ENCODE assay signal across 21 cellular contexts in genomic region chr6:118936304-118936703, GRCh38. TPM values are rescaled to one million over a fixed set of nuclear protein-coding genes. Genes with fewer than 3 reads are reported as not detected.
DNase-seq lines count a peak whose midpoint lies in the region; ATAC-seq and TF ChIP-seq lines count a peak whose summit lies in the region.
"Had no signal": no experiment of that assay in that cellular context is flagged by ENCODE, and none has a peak within 500 bp of the region (broad histone marks: within the 10 kb centered on the region; RNA-seq: fewer than 3 reads in every experiment).

No MANE protein-coding gene starts in this region.

- no peak overlapping the region for H3K4me3 ChIP-seq in CD8-positive, alpha-beta memory T cell (ENCODE audit: low read length)
- 0 out of 2 replicates have a peak overlapping the region, but pooled peaks have one; percentile 91 for H3K4me3 ChIP-seq in HUES48 (ENCODE audit: low read depth, low read length)

- H3K27ac ChIP-seq in CD8-positive, alpha-beta memory T cell (ENCODE audit: low read depth, low read length) = no peak overlapping the region
- H3K27ac ChIP-seq in HUES48 (ENCODE audit: low read depth, low read length) = no peak overlapping the region
- H3K27ac ChIP-seq: foreskin keratinocyte had no signal

- no peaks in the 10 kb centered on the region for H3K27me3 ChIP-seq in CD8-positive, alpha-beta memory T cell (ENCODE audit: insufficient read depth, low read length, poor library complexity, severe bottlenecking)
- H3K27me3 ChIP-seq in HUES48 (ENCODE audit: control insufficient read depth, insufficient read depth, low read length) = no peaks in the 10 kb centered on the region
- H3K27me3 ChIP-seq: foreskin keratinocyte, tibial artery had no signal

- peaks cover 10 to 28% (median 26%) of the 10 kb centered on the region in 3 donors for H3K36me3 Mint-ChIP-seq in CD8-positive, alpha-beta memory T cell
- H3K36me3 Mint-ChIP-seq in activated T-helper 1 cell treated with anti-CD3 and anti-CD28 coated beads, Interleukin-12 subunit alpha, Interleukin-12 subunit beta, Interleukin-2, Interleukin-4 antibody, amounts not matched to agents 30 ng/mL and 10 ng/mL and 1 ng/mL, durations not matched to agents 14 hours and 24 hours and 36 hours (ENCODE audit: low read depth) = peaks cover 7% of the 10 kb centered on the region
- H3K36me3 Mint-ChIP-seq in nephron (ENCODE audit: low read depth) (peaks cover 25% of the 10 kb centered on the region), T-cell (peaks cover 33% of the 10 kb centered on the region)

- no peak for TF ChIP-seq CTCF in nephron (IDR thresholded peaks at IDR 0.05; ENCODE audit: unreplicated experiment in 3 of 3)

- peaks cover 8% of the 10 kb centered on the region for H3K36me3 ChIP-seq in CD8-positive, alpha-beta memory T cell (ENCODE audit: insufficient read depth, low read length)
- peaks cover 13% of the 10 kb centered on the region for H3K36me3 ChIP-seq in HUES48 (ENCODE audit: control insufficient read depth, insufficient read depth, low read length)

- DNase-seq in CD8-positive, alpha-beta memory T cell = no peak
- no peak for DNase-seq in activated T-helper 1 cell treated with anti-CD3 and anti-CD28 coated beads, Interleukin-12 subunit alpha, Interleukin-12 subunit beta, Interleukin-2, Interleukin-4 antibody, amounts not matched to agents 30 ng/mL and 10 ng/mL and 1 ng/mL, durations not matched to agents 14 hours and 24 hours and 36 hours (ENCODE audit: low spot score)
- DNase-seq in T-cell (no peak), DMS114 treated with DMSO at 0.1 percent for 48 hours (lab: John Stamatoyannopoulos, UW; ENCODE audit: unreplicated experiment) (no peak), DMS53 (lab: John Stamatoyannopoulos, UW) (no peak), HPDE6-E6E7 (ENCODE audit: extremely low spot score) (no peak)
- DNase-seq: activated CD4-positive, CD25-positive, alpha-beta regulatory T cell treated with anti-CD3 and anti-CD28 coated beads, Interleukin-2, amount 50 U/mL, for 72 hours; COR-L47; effector CD4-positive, alpha-beta T cell; foreskin keratinocyte; hippocampal formation; IMR-90; islet precursor cell; NCI-H526 treated with DMSO at 0.1 percent for 48 hours; occipital lobe; stimulated activated CD4-positive, alpha-beta T cell treated with anti-CD3 and anti-CD28 coated beads, Interleukin-4, amount 100 ng/mL, for 24 hours; stimulated activated naive CD8-positive, alpha-beta T cell treated with anti-CD3 and anti-CD28 coated beads, Interleukin-15, Interleukin-2, amounts not matched to agents 100 U/mL and 50 U/mL, for 24 hours; tibial artery had no signal

- H3K9me3 ChIP-seq in CD8-positive, alpha-beta memory T cell (ENCODE audit: low read length) = no peaks in the 10 kb centered on the region
- H3K9me3 ChIP-seq in HUES48 (ENCODE audit: control insufficient read depth, insufficient read depth, low read length) = peaks cover 19% of the 10 kb centered on the region; the same call in 1 of the 2 replicates
- H3K9me3 ChIP-seq: tibial artery had no signal

- intact Hi-C loops in activated T-helper 1 cell treated with anti-CD3 and anti-CD28 coated beads, Interleukin-12 subunit alpha, Interleukin-12 subunit beta, Interleukin-2, Interleukin-4 antibody, amounts not matched to agents 30 ng/mL and 10 ng/mL and 1 ng/mL, durations not matched to agents 14 hours and 24 hours and 36 hours (cut with micrococcal nuclease) = loop anchor here (10.0 kb wide), 2 partner anchors 652 to 1262 kb away; partner anchors contain the start of gene NUS1

- H3K27me3 Mint-ChIP-seq in CD8-positive, alpha-beta memory T cell = no peaks in the 10 kb centered on the region
- H3K27me3 Mint-ChIP-seq in activated T-helper 1 cell treated with anti-CD3 and anti-CD28 coated beads, Interleukin-12 subunit alpha, Interleukin-12 subunit beta, Interleukin-2, Interleukin-4 antibody, amounts not matched to agents 30 ng/mL and 10 ng/mL and 1 ng/mL, durations not matched to agents 14 hours and 24 hours and 36 hours (ENCODE audit: insufficient read depth) = no peaks in the 10 kb centered on the region
- H3K27me3 Mint-ChIP-seq in nephron (ENCODE audit: low read depth) (peaks cover 6% of the 10 kb centered on the region), T-cell (no peaks in the 10 kb centered on the region)

- peak overlapping the region in 2 of 8 donors; percentile 7 to 40 for H3K27ac Mint-ChIP-seq in CD8-positive, alpha-beta memory T cell
- H3K27ac Mint-ChIP-seq in activated T-helper 1 cell treated with anti-CD3 and anti-CD28 coated beads, Interleukin-12 subunit alpha, Interleukin-12 subunit beta, Interleukin-2, Interleukin-4 antibody, amounts not matched to agents 30 ng/mL and 10 ng/mL and 1 ng/mL, durations not matched to agents 14 hours and 24 hours and 36 hours = no peak overlapping the region
- peak overlapping the region in 1 of 3 experiments; percentile 95 for H3K27ac Mint-ChIP-seq in nephron
- H3K27ac Mint-ChIP-seq in T-cell = no peak overlapping the region

- peaks cover 25 to 45% (median 44%) of the 10 kb centered on the region in 3 donors for H3K4me1 Mint-ChIP-seq in CD8-positive, alpha-beta memory T cell
- H3K4me1 Mint-ChIP-seq in activated T-helper 1 cell treated with anti-CD3 and anti-CD28 coated beads, Interleukin-12 subunit alpha, Interleukin-12 subunit beta, Interleukin-2, Interleukin-4 antibody, amounts not matched to agents 30 ng/mL and 10 ng/mL and 1 ng/mL, durations not matched to agents 14 hours and 24 hours and 36 hours (ENCODE audit: low read depth) = peaks cover 33% of the 10 kb centered on the region
- H3K4me1 Mint-ChIP-seq in nephron (peaks cover 31% of the 10 kb centered on the region), T-cell (peaks cover 36 to 48% (median 38%) of the 10 kb centered on the region in 3 donors)

- no peak overlapping the region for H3K9ac ChIP-seq in HUES48 (ENCODE audit: low read depth, low read length)

- no peak for ATAC-seq in T-cell (replicated peaks in 1 of 4)
- ATAC-seq: activated naive CD4-positive, alpha-beta T cell treated with anti-CD3 and anti-CD28 coated beads, Interleukin-2, amount 50 U/mL, for 72 hours; foreskin keratinocyte; stimulated activated naive CD8-positive, alpha-beta T cell treated with anti-CD3 and anti-CD28 coated beads, Interleukin-15, Interleukin-2, amounts not matched to agents 100 U/mL and 50 U/mL, for 24 hours had no signal

- H3K9me3 Mint-ChIP-seq in CD8-positive, alpha-beta memory T cell = peaks cover 0 to 11% (median 0%) of the 10 kb centered on the region in 5 donors
- no peaks in the 10 kb centered on the region for H3K9me3 Mint-ChIP-seq in activated T-helper 1 cell treated with anti-CD3 and anti-CD28 coated beads, Interleukin-12 subunit alpha, Interleukin-12 subunit beta, Interleukin-2, Interleukin-4 antibody, amounts not matched to agents 30 ng/mL and 10 ng/mL and 1 ng/mL, durations not matched to agents 14 hours and 24 hours and 36 hours
- peaks cover 4% of the 10 kb centered on the region for H3K9me3 Mint-ChIP-seq in nephron
- H3K9me3 Mint-ChIP-seq in T-cell = no peaks in the 10 kb centered on the region

- POLR2A ChIA-PET in CD8-positive, alpha-beta memory T cell (lab: Charles Lee) = no interaction called here
- POLR2A ChIA-PET in T-cell (lab: Charles Lee) = no interaction called here

- peak overlapping the region in 4 of 7 donors; percentile 1 to 89 (median 62) for H3K4me3 Mint-ChIP-seq in CD8-positive, alpha-beta memory T cell
- peak overlapping the region; percentile 91 for H3K4me3 Mint-ChIP-seq in activated T-helper 1 cell treated with anti-CD3 and anti-CD28 coated beads, Interleukin-12 subunit alpha, Interleukin-12 subunit beta, Interleukin-2, Interleukin-4 antibody, amounts not matched to agents 30 ng/mL and 10 ng/mL and 1 ng/mL, durations not matched to agents 14 hours and 24 hours and 36 hours
- peak overlapping the region; percentile 92 to 97 (median 96) for H3K4me3 Mint-ChIP-seq in nephron
- H3K4me3 Mint-ChIP-seq in T-cell = peak overlapping the region in 1 of 3 donors; percentile 87

- H3K4me1 ChIP-seq in CD8-positive, alpha-beta memory T cell (ENCODE audit: insufficient read depth, low read length) = peaks cover 18% of the 10 kb centered on the region
- no peaks in the 10 kb centered on the region for H3K4me1 ChIP-seq in HUES48 (ENCODE audit: control insufficient read depth, insufficient read depth, low read length)

- CTCF ChIA-PET in CD8-positive, alpha-beta memory T cell (lab: Charles Lee) = no interaction called here
- CTCF ChIA-PET in T-cell (lab: Charles Lee) = no interaction called here

RNA-seq across cellular contexts. Expression of gene MCM9, which starts 1.3 kb away (rescaled TPM):
- 10 to 100 TPM; 21.3 to 25.2 TPM for total RNA-seq in CD8-positive, alpha-beta memory T cell
- polyA plus RNA-seq in CD8-positive, alpha-beta memory T cell = 18.0 TPM
- total RNA-seq in activated T-helper 1 cell treated with anti-CD3 and anti-CD28 coated beads, Interleukin-12 subunit alpha, Interleukin-12 subunit beta, Interleukin-2, Interleukin-4 antibody, amounts not matched to agents 30 ng/mL and 10 ng/mL and 1 ng/mL, durations not matched to agents 14 hours and 24 hours and 36 hours = 19.8 and 24.4 TPM in 2 replicates
- 10 to 100 TPM; 27.9 to 34.8 (median 31.4) TPM for total RNA-seq in T-cell

RNA-seq across cellular contexts. Expression of gene ASF1A, which starts 42.4 kb away (rescaled TPM):
- total RNA-seq in CD8-positive, alpha-beta memory T cell = 10 to 100 TPM; 42.6 to 46.1 TPM
- 57.2 TPM for polyA plus RNA-seq in CD8-positive, alpha-beta memory T cell
- total RNA-seq in activated T-helper 1 cell treated with anti-CD3 and anti-CD28 coated beads, Interleukin-12 subunit alpha, Interleukin-12 subunit beta, Interleukin-2, Interleukin-4 antibody, amounts not matched to agents 30 ng/mL and 10 ng/mL and 1 ng/mL, durations not matched to agents 14 hours and 24 hours and 36 hours = 36.0 and 42.9 TPM in 2 replicates
- total RNA-seq in T-cell = 10 to 100 TPM; 16.8 to 49.6 (median 42.5) TPM
